In the genomic region with DNA sequence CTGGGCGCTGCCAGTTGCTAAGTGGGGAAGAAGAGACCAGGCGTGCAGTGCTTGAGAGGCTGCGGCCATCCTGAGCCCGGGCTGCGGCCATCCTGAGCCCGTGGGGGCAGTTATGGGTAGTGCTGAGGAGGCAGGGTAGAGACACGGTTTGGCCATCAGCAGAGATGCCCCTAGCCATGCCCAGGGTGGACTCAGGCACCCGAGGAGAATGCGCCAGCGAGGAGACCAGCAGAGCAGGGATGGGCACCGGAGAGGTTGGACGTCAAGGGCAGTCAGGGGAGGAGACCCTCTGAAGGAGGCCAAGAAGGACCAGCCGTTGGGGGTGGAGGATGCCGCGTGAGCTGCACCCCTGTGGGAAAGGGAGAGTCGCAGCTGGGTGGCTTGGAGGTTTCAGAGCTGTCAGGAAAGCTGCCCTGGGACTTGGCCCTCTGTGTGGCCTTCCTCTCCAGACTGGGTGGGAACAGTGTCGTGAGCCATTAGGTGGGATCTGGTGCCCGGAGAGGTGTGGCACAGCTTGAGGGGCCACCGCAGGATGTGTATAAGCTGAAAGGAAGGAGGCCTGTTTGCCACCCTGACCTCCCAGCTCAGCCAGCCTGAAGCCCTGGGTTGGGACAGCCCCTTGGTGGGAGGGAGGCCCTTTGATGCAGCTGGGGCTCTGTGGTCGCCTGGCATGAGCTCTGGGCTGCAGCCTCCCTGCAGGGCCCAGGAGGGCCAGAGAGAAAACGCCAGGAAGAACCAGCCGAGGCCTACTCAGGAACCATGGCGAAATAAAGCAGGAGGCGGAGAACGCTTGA, we compare ENCODE assay signal across 1 cellular context.
TF ChIP-seq lines count a peak whose summit lies in the region.

No MANE protein-coding gene starts in this region.

TF ChIP-seq in H1, 55 proteins besides CTCF, POLR2A, EP300 and RAD21:
- TF ChIP-seq FOSL1 (IDR thresholded peaks at IDR 0.05; ENCODE audit: insufficient read depth, low read depth, low read length) (no peak), CHD1 (IDR thresholded peaks at IDR 0.05; ENCODE audit: low read depth, low read length) (no peak), SUZ12 (IDR thresholded peaks at IDR 0.05; ENCODE audit: low read length) (no peak), E2F6 (IDR thresholded peaks at IDR 0.05) (no peak), SP1 (IDR thresholded peaks at IDR 0.05; ENCODE audit: low read depth, low read length) (no peak), TEAD4 (IDR thresholded peaks at IDR 0.05; ENCODE audit: low read depth, low read length) (no peak), TAF7 (optimal IDR thresholded peaks at IDR 0.05; ENCODE audit: borderline replicate concordance, low read depth, low read length) (no peak), RNF2 (IDR thresholded peaks at IDR 0.05; ENCODE audit: borderline replicate concordance, low read depth, low read length, missing control alignments, poor library complexity, severe bottlenecking) (no peak), TAF1 (IDR thresholded peaks at IDR 0.05; ENCODE audit: low read depth, low read length) (no peak), HDAC2 (IDR thresholded peaks at IDR 0.05; ENCODE audit: borderline replicate concordance in 1 of 2, low read depth in 2 of 2, low read length in 2 of 2) (no peak)
- TF ChIP-seq, protein P1, sequence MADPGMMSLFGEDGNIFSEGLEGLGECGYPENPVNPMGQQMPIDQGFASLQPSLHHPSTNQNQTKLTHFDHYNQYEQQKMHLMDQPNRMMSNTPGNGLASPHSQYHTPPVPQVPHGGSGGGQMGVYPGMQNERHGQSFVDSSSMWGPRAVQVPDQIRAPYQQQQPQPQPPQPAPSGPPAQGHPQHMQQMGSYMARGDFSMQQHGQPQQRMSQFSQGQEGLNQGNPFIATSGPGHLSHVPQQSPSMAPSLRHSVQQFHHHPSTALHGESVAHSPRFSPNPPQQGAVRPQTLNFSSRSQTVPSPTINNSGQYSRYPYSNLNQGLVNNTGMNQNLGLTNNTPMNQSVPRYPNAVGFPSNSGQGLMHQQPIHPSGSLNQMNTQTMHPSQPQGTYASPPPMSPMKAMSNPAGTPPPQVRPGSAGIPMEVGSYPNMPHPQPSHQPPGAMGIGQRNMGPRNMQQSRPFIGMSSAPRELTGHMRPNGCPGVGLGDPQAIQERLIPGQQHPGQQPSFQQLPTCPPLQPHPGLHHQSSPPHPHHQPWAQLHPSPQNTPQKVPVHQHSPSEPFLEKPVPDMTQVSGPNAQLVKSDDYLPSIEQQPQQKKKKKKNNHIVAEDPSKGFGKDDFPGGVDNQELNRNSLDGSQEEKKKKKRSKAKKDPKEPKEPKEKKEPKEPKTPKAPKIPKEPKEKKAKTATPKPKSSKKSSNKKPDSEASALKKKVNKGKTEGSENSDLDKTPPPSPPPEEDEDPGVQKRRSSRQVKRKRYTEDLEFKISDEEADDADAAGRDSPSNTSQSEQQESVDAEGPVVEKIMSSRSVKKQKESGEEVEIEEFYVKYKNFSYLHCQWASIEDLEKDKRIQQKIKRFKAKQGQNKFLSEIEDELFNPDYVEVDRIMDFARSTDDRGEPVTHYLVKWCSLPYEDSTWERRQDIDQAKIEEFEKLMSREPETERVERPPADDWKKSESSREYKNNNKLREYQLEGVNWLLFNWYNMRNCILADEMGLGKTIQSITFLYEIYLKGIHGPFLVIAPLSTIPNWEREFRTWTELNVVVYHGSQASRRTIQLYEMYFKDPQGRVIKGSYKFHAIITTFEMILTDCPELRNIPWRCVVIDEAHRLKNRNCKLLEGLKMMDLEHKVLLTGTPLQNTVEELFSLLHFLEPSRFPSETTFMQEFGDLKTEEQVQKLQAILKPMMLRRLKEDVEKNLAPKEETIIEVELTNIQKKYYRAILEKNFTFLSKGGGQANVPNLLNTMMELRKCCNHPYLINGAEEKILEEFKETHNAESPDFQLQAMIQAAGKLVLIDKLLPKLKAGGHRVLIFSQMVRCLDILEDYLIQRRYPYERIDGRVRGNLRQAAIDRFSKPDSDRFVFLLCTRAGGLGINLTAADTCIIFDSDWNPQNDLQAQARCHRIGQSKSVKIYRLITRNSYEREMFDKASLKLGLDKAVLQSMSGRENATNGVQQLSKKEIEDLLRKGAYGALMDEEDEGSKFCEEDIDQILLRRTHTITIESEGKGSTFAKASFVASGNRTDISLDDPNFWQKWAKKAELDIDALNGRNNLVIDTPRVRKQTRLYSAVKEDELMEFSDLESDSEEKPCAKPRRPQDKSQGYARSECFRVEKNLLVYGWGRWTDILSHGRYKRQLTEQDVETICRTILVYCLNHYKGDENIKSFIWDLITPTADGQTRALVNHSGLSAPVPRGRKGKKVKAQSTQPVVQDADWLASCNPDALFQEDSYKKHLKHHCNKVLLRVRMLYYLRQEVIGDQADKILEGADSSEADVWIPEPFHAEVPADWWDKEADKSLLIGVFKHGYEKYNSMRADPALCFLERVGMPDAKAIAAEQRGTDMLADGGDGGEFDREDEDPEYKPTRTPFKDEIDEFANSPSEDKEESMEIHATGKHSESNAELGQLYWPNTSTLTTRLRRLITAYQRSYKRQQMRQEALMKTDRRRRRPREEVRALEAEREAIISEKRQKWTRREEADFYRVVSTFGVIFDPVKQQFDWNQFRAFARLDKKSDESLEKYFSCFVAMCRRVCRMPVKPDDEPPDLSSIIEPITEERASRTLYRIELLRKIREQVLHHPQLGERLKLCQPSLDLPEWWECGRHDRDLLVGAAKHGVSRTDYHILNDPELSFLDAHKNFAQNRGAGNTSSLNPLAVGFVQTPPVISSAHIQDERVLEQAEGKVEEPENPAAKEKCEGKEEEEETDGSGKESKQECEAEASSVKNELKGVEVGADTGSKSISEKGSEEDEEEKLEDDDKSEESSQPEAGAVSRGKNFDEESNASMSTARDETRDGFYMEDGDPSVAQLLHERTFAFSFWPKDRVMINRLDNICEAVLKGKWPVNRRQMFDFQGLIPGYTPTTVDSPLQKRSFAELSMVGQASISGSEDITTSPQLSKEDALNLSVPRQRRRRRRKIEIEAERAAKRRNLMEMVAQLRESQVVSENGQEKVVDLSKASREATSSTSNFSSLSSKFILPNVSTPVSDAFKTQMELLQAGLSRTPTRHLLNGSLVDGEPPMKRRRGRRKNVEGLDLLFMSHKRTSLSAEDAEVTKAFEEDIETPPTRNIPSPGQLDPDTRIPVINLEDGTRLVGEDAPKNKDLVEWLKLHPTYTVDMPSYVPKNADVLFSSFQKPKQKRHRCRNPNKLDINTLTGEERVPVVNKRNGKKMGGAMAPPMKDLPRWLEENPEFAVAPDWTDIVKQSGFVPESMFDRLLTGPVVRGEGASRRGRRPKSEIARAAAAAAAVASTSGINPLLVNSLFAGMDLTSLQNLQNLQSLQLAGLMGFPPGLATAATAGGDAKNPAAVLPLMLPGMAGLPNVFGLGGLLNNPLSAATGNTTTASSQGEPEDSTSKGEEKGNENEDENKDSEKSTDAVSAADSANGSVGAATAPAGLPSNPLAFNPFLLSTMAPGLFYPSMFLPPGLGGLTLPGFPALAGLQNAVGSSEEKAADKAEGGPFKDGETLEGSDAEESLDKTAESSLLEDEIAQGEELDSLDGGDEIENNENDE (IDR thresholded peaks at IDR 0.05; ENCODE audit: insufficient replicate concordance, low read length) = no peak
